In the genomic region with DNA sequence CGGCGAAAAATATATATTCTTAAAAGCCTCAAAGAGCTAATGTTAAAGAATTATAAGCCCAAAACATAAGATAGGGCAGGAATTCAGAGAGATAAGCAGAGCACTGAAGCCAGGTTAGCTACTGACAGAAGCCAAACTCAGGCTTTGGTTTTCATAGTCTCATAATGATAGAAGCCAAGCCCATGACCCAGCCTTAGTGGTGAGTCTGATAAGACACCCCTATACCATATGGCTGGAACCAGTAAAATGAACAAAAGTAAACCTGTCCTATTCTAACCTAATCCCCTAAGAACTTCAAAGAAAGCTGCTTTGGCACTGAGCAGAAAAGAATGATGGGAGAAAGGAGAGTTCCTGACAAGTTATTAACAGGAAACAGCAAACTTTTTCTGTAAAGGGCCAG, we compare ENCODE assay signal across 21 cellular contexts.
"Had no signal": no experiment of that assay in that cellular context is flagged by ENCODE, and none has a peak within 500 bp of the region (broad histone marks: within the 10 kb centered on the region; RNA-seq: fewer than 3 reads in every experiment).

No MANE protein-coding gene starts in this region.

- DNase-seq: dermis blood vessel endothelial cell; foreskin melanocyte; head of caudate nucleus; kidney; left cardiac atrium; left ventricle myocardium inferior; lower lobe of right lung; midbrain; occipital lobe; pancreas; right cardiac atrium; small intestine; stimulated activated CD4-positive, alpha-beta T cell treated with anti-CD3 and anti-CD28 coated beads, Interleukin-4, amount 100 ng/mL, for 1 hour; stimulated activated CD8-positive, alpha-beta memory T cell treated with anti-CD3 and anti-CD28 coated beads, Interleukin-4, amount 100 ng/mL, for 48 hours; stimulated activated naive CD8-positive, alpha-beta T cell treated with anti-CD3 and anti-CD28 coated beads, Interleukin-15, Interleukin-2, amounts not matched to agents 100 U/mL and 50 U/mL, for 24 hours had no signal

- H3K9me3 Mint-ChIP-seq: stimulated activated effector memory CD8-positive, alpha-beta T cell treated with anti-CD3 and anti-CD28 coated beads, Interleukin-12 subunit alpha, Interleukin-12 subunit beta, amount 100 ng/mL, for 72 hours had no signal

- H3K36me3 Mint-ChIP-seq: stimulated activated effector memory CD8-positive, alpha-beta T cell treated with anti-CD3 and anti-CD28 coated beads, Interleukin-12 subunit alpha, Interleukin-12 subunit beta, amount 100 ng/mL, for 72 hours had no signal

- H3K4me3 Mint-ChIP-seq: memory B cell; nephron; stimulated activated effector memory CD8-positive, alpha-beta T cell treated with anti-CD3 and anti-CD28 coated beads, Interleukin-12 subunit alpha, Interleukin-12 subunit beta, amount 100 ng/mL, for 72 hours had no signal

- ATAC-seq: left cardiac atrium; lower lobe of right lung; pancreas; right cardiac atrium; stimulated activated effector memory CD8-positive, alpha-beta T cell treated with anti-CD3 and anti-CD28 coated beads, Interleukin-12 subunit alpha, Interleukin-12 subunit beta, amount 100 ng/mL, for 72 hours; stimulated activated naive CD8-positive, alpha-beta T cell treated with anti-CD3 and anti-CD28 coated beads, Interleukin-15, Interleukin-2, amounts not matched to agents 100 U/mL and 50 U/mL, for 24 hours had no signal

- H2AFZ ChIP-seq: hepatocyte had no signal

- H3K4me2 ChIP-seq: hepatocyte had no signal

- H3K27me3 Mint-ChIP-seq: memory B cell, progenitor cell of endocrine pancreas had no signal

- FAIRE-seq: kidney, pancreas, small intestine had no signal

- H3K9me3 ChIP-seq: left ventricle myocardium inferior, lower lobe of right lung, pancreas, tibial nerve had no signal

- H3K4me3 ChIP-seq: hepatocyte, left ventricle myocardium inferior, lower lobe of right lung, pancreas, tibial nerve had no signal

- H3K27me3 ChIP-seq: hepatocyte, pancreas, tibial nerve had no signal

- H3K27ac Mint-ChIP-seq: memory B cell; nephron; stimulated activated effector memory CD8-positive, alpha-beta T cell treated with anti-CD3 and anti-CD28 coated beads, Interleukin-12 subunit alpha, Interleukin-12 subunit beta, amount 100 ng/mL, for 72 hours had no signal

- H3K36me3 ChIP-seq: lower lobe of right lung, pancreas had no signal

- H3K27ac ChIP-seq: hepatocyte, left ventricle myocardium inferior, lower lobe of right lung, pancreas, tibial nerve had no signal

- H3K4me1 ChIP-seq: pancreas had no signal
